Comparison of ENCODE assay signal across 20 cellular contexts in genomic region chr12:122855985-122856831, GRCh38. TPM values are rescaled to one million over a fixed set of nuclear protein-coding genes. Genes with fewer than 3 reads are reported as not detected.
DNase-seq lines count a peak whose midpoint lies in the region; TF ChIP-seq lines count a peak whose summit lies in the region.
"Had no signal": no experiment of that assay in that cellular context is flagged by ENCODE, and none has a peak within 500 bp of the region (broad histone marks: within the 10 kb centered on the region; RNA-seq: fewer than 3 reads in every experiment).

No MANE protein-coding gene starts in this region.

- no peaks in the 10 kb centered on the region for H3K4me1 Mint-ChIP-seq in T-helper 2 cell treated with Interferon-gamma antibody and Interleukin-4, amounts not matched to agents 5 μg/mL and 100 μg/mL, for 36 hours (ENCODE audit: low read depth)
- H3K4me1 Mint-ChIP-seq: activated naive CD8-positive, alpha-beta T cell treated with anti-CD3 and anti-CD28 coated beads, Interleukin-2, amount 50 U/mL, for 24 hours; activated T-helper 17 cell treated with anti-CD3 and anti-CD28 coated beads, Interleukin-2, amount 50 U/mL, for 72 hours; mesothelial cell of epicardium had no signal

- no peak overlapping the region for H2BK5ac ChIP-seq in neuronal stem cell (ENCODE audit: low read length)

- DNase-seq in NCI-H2227 (lab: John Stamatoyannopoulos, UW; ENCODE audit: unreplicated experiment) (peak; percentile 30), NCI-H2227 treated with DMSO at 0.1 percent for 48 hours (lab: John Stamatoyannopoulos, UW) (no peak), SHP77 treated with DMSO at 0.1 percent for 48 hours (lab: John Stamatoyannopoulos, UW) (peak; percentile 89), neuronal stem cell (ENCODE audit: low spot score) (no peak), GM19238 (ENCODE audit: insufficient read length, low spot score) (no peak), mucosa of gallbladder (ENCODE audit: low spot score) (no peak)
- DNase-seq in T-helper 2 cell treated with Interferon-gamma antibody and Interleukin-4, amounts not matched to agents 5 μg/mL and 100 μg/mL, for 36 hours (ENCODE audit: low spot score), result no peak
- DNase-seq: activated CD4-positive, alpha-beta T cell treated with anti-CD3 and anti-CD28 coated beads for 48 hours; activated naive CD8-positive, alpha-beta T cell treated with anti-CD3 and anti-CD28 coated beads, Interleukin-2, amount 50 U/mL, for 24 hours; DMS 273 treated with DMSO at 0.1 percent for 48 hours; gastrocnemius medialis; kidney glomerular epithelial cell; RPMI8226; stimulated activated CD4-positive, alpha-beta T cell treated with anti-CD3 and anti-CD28 coated beads, Interleukin-4, amount 100 ng/mL, for 4 hours had no signal

- no peak overlapping the region for H4K91ac ChIP-seq in neuronal stem cell (ENCODE audit: low read depth, low read length, poor library complexity)

- H3K4me3 Mint-ChIP-seq in T-helper 2 cell treated with Interferon-gamma antibody and Interleukin-4, amounts not matched to agents 5 μg/mL and 100 μg/mL, for 36 hours, result no peak overlapping the region
- H3K4me3 Mint-ChIP-seq: activated naive CD8-positive, alpha-beta T cell treated with anti-CD3 and anti-CD28 coated beads, Interleukin-2, amount 50 U/mL, for 24 hours; activated T-helper 17 cell treated with anti-CD3 and anti-CD28 coated beads, Interleukin-2, amount 50 U/mL, for 72 hours; mesothelial cell of epicardium; nephron had no signal

- H3K27me3 Mint-ChIP-seq in T-helper 2 cell treated with Interferon-gamma antibody and Interleukin-4, amounts not matched to agents 5 μg/mL and 100 μg/mL, for 36 hours (ENCODE audit: low read depth), result no peaks in the 10 kb centered on the region
- H3K27me3 Mint-ChIP-seq: activated naive CD8-positive, alpha-beta T cell treated with anti-CD3 and anti-CD28 coated beads, Interleukin-2, amount 50 U/mL, for 24 hours; activated T-helper 17 cell treated with anti-CD3 and anti-CD28 coated beads, Interleukin-2, amount 50 U/mL, for 72 hours had no signal

- POLR2A ChIA-PET in HEK293 (lab: Yijun Ruan, JAX), result interaction anchor here (0.5 to 1.2 kb wide), 3 partner anchors 20 to 99 kb away, joined by 3 to 4 read pairs (median 4); no protein-coding TSS in a partner anchor

- H2AK5ac ChIP-seq in neuronal stem cell (ENCODE audit: low read depth, low read length), result peak overlapping the region; percentile 56

- H2BK12ac ChIP-seq in neuronal stem cell (ENCODE audit: low read length), result peak overlapping the region; percentile 30

- no peaks in the 10 kb centered on the region for H3K36me3 Mint-ChIP-seq in T-helper 2 cell treated with Interferon-gamma antibody and Interleukin-4, amounts not matched to agents 5 μg/mL and 100 μg/mL, for 36 hours (ENCODE audit: low read depth)

- peaks cover 0 to 42% of the 10 kb centered on the region in 2 experiments; a peak in 1 of 3 replicates for H3K36me3 ChIP-seq in HEK293 (ENCODE audit: control insufficient read depth in 2 of 2, insufficient read depth in 1 of 2, low read length in 2 of 2)
- peaks cover 12 to 31% of the 10 kb centered on the region in 2 donors for H3K36me3 ChIP-seq in neuronal stem cell (replicated peaks in 1 of 2; ENCODE audit: control insufficient read depth in 2 of 2, insufficient read depth in 2 of 2, low read length in 2 of 2)
- H3K36me3 ChIP-seq: gastrocnemius medialis had no signal

- no peaks in the 10 kb centered on the region for H3K27me3 ChIP-seq in neuronal stem cell (ENCODE audit: control insufficient read depth in 3 of 3, insufficient read depth in 3 of 3, low read depth in 1 of 3, low read length in 3 of 3)
- H3K27me3 ChIP-seq: gastrocnemius medialis had no signal

- WGBS in neuronal stem cell (ENCODE audit: extremely low coverage in 2 of 2, insufficient read length in 2 of 2, insufficient replicate concordance in 1 of 2), 2 donors, result no CpG with 5 or more reads among the region's 37 CpGs

- H3K4me3 ChIP-seq in HEK293 (ENCODE audit: low read depth, low read length) (no peak overlapping the region), neuronal stem cell (ENCODE audit: low read length in 2 of 2) (no peak overlapping the region)
- H3K4me3 ChIP-seq: gastrocnemius medialis, skin epidermis had no signal

- peaks cover 5% of the 10 kb centered on the region for H3K79me1 ChIP-seq in neuronal stem cell (ENCODE audit: low read depth, low read length)

- H3K9me3 ChIP-seq in HEK293 (ENCODE audit: control insufficient read depth, insufficient read depth, low read depth, low read length) (no peaks in the 10 kb centered on the region), neuronal stem cell (replicated peaks in 1 of 2; ENCODE audit: control insufficient read depth in 2 of 2, insufficient read depth in 1 of 2, low read depth in 1 of 2, low read length in 2 of 2) (no peaks in the 10 kb centered on the region)
- H3K9me3 ChIP-seq: gastrocnemius medialis had no signal

- H3K4me2 ChIP-seq in neuronal stem cell (ENCODE audit: insufficient read depth, low read length, poor library complexity, severe bottlenecking), result no peak overlapping the region

- H3K18ac ChIP-seq in neuronal stem cell (ENCODE audit: low read length), result peak overlapping the region; percentile 38

- H3K14ac ChIP-seq in neuronal stem cell (ENCODE audit: low read length), result peak overlapping the region; percentile 89

- no peak overlapping the region for H3K27ac Mint-ChIP-seq in T-helper 2 cell treated with Interferon-gamma antibody and Interleukin-4, amounts not matched to agents 5 μg/mL and 100 μg/mL, for 36 hours
- H3K27ac Mint-ChIP-seq: activated naive CD8-positive, alpha-beta T cell treated with anti-CD3 and anti-CD28 coated beads, Interleukin-2, amount 50 U/mL, for 24 hours; activated T-helper 17 cell treated with anti-CD3 and anti-CD28 coated beads, Interleukin-2, amount 50 U/mL, for 72 hours; mesothelial cell of epicardium; nephron had no signal

- H4K8ac ChIP-seq in neuronal stem cell (ENCODE audit: low read depth, low read length), result no peak overlapping the region

- no peaks in the 10 kb centered on the region for H3K4me1 ChIP-seq in HEK293 (ENCODE audit: control insufficient read depth, insufficient read depth, low read length)
- peaks cover 8 to 10% of the 10 kb centered on the region in 2 donors for H3K4me1 ChIP-seq in neuronal stem cell (ENCODE audit: control insufficient read depth in 2 of 2, insufficient read depth in 1 of 2, low read depth in 1 of 2, low read length in 2 of 2)

- no peak overlapping the region for H3K4ac ChIP-seq in neuronal stem cell (ENCODE audit: low read length)

- H3K9ac ChIP-seq in neuronal stem cell (ENCODE audit: low read depth, low read length, poor library complexity), result peak overlapping the region; percentile 60

- no peak overlapping the region for H3K27ac ChIP-seq in HEK293 (ENCODE audit: extremely low read depth, low read depth, low read length)
- no peak overlapping the region for H3K27ac ChIP-seq in neuronal stem cell (replicated peaks; ENCODE audit: low read length)
- H3K27ac ChIP-seq: C4-2B, gastrocnemius medialis, skin epidermis had no signal

- no peaks in the 10 kb centered on the region for H3K9me3 Mint-ChIP-seq in T-helper 2 cell treated with Interferon-gamma antibody and Interleukin-4, amounts not matched to agents 5 μg/mL and 100 μg/mL, for 36 hours
- H3K9me3 Mint-ChIP-seq: activated naive CD8-positive, alpha-beta T cell treated with anti-CD3 and anti-CD28 coated beads, Interleukin-2, amount 50 U/mL, for 24 hours; activated T-helper 17 cell treated with anti-CD3 and anti-CD28 coated beads, Interleukin-2, amount 50 U/mL, for 72 hours; mesothelial cell of epicardium; nephron had no signal

- no peak for TF ChIP-seq CTCF in HEK293 (tag by site-specific recombination; IDR thresholded peaks at IDR 0.05)

- no peak overlapping the region for H2BK120ac ChIP-seq in neuronal stem cell (ENCODE audit: low read depth, low read length)

- H2BK15ac ChIP-seq in neuronal stem cell (ENCODE audit: low read length), result no peak overlapping the region

- H3K23ac ChIP-seq in neuronal stem cell (ENCODE audit: low read depth, low read length, poor library complexity), result peak overlapping the region; percentile 73

- no peak overlapping the region for H2AFZ ChIP-seq in neuronal stem cell (ENCODE audit: low read length)

- CTCF ChIA-PET in HEK293 (lab: Yijun Ruan, JAX), result interaction anchor here (0.5 to 2.5 kb wide), 3 partner anchors 63 to 312 kb away, joined by 3 to 14 read pairs (median 4); no protein-coding TSS in a partner anchor

TF ChIP-seq in HEK293, 187 proteins besides CTCF, POLR2A, EP300 and RAD21 (continues in another document):
- TF ChIP-seq TSHZ1 (tag by site-specific recombination; IDR thresholded peaks at IDR 0.05; ENCODE audit: borderline replicate concordance) (no peak), FEZF1 (tag by site-specific recombination; IDR thresholded peaks at IDR 0.05) (no peak), GLIS1 (tag by site-specific recombination; IDR thresholded peaks at IDR 0.05) (peak; percentile 14; the same call in 1 of the 2 replicates), ZNF394 (tag by site-specific recombination; IDR thresholded peaks at IDR 0.05; ENCODE audit: borderline replicate concordance) (peak; percentile 19; the same call in 1 of the 2 replicates)

RNA-seq across cellular contexts. Expression of gene HIP1R, which starts 21.0 kb away (rescaled TPM):
- polyA plus RNA-seq in neuronal stem cell (2013, experiment 1 of 2), result 16.8 TPM
- 16.3 TPM for polyA plus RNA-seq in neuronal stem cell (2013, experiment 2 of 2)
- 115 TPM for total RNA-seq in mucosa of gallbladder

RNA-seq across cellular contexts. Expression of gene VPS37B, which starts 39.7 kb away (rescaled TPM):
- 26.4 TPM for polyA plus RNA-seq in neuronal stem cell (2013, experiment 1 of 2)
- polyA plus RNA-seq in neuronal stem cell (2013, experiment 2 of 2), result 26.7 TPM
- total RNA-seq in mucosa of gallbladder, result 45.8 TPM

Comparison
In these comparisons a context has a peak if more than half of its experiments do, and no peak if none do; other contexts are left out.
1. DNase-seq: peak in NCI-H2227 (single experiment) and SHP77 treated with DMSO at 0.1 percent for 48 hours (single experiment); none in NCI-H2227 treated with DMSO at 0.1 percent for 48 hours (single experiment), neuronal stem cell (single experiment), GM19238 (single experiment), mucosa of gallbladder (single experiment) and T-helper 2 cell treated with Interferon-gamma antibody and Interleukin-4, amounts not matched to agents 5 μg/mL and 100 μg/mL, for 36 hours (single experiment).